ENCODE assay signal across 17 cellular contexts in the genomic region with DNA sequence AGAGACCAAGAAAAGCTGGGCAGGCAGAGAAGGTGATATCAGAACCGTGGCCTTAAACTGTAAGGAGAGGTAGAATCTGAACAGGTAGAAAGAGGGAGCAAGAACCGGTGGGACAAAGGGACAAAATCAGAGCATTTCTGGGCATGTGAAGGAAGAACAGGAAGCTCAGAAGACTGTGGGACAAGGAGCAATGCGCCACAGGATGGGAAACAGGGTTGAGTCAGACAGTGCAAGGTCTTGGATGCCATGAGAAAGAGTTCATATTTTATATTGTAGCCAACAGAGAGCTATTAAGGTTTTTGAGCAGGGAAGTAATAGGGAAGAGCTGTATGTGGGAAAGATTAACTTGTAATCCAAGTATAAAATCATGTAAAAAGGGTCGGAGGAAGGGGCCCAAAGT.
A peak's percentile ranks its signal among the peaks of the same experiment; 100 is the strongest.
DNase-seq lines count a peak whose midpoint lies in the region; ATAC-seq and TF ChIP-seq lines count a peak whose summit lies in the region.
"Had no signal": no experiment of that assay in that cellular context is flagged by ENCODE, and none has a peak within 500 bp of the region (broad histone marks: within the 10 kb centered on the region; RNA-seq: fewer than 3 reads in every experiment).

No MANE protein-coding gene starts in this region.

- POLR2A ChIA-PET in RWPE1 (lab: Yijun Ruan, JAX; ENCODE audit: low non-redundant PET) = no interaction called here

- no peak overlapping the region for H3K4me3 ChIP-seq in fibroblast of the aortic adventitia (ENCODE audit: low read depth, low read length)
- no peak overlapping the region for H3K4me3 ChIP-seq in skeletal muscle cell (ENCODE audit: low read depth, low read length)
- H3K4me3 ChIP-seq: thoracic aorta had no signal

- H3K27ac ChIP-seq in RWPE1 = no peak overlapping the region
- H3K27ac ChIP-seq: thoracic aorta had no signal

- DNase-seq in DMS53 treated with DMSO at 0.1 percent for 48 hours (lab: John Stamatoyannopoulos, UW; ENCODE audit: unreplicated experiment) (peak; percentile 39), fibroblast of the aortic adventitia (ENCODE audit: low read depth) (peak; percentile 41), skeletal muscle cell (ENCODE audit: low read depth) (peak; percentile 71), RWPE1 (ENCODE audit: low spot score) (no peak), amniotic stem cell (lab: John Stamatoyannopoulos, UW) (no peak), NCI-H510A treated with DMSO at 0.1 percent for 48 hours (lab: John Stamatoyannopoulos, UW) (no peak)
- DNase-seq: activated CD4-positive, alpha-beta T cell treated with anti-CD3 and anti-CD28 coated beads for 1 hour; C1 segment of cervical spinal cord; NCI-H1694 treated with DMSO at 0.1 percent for 48 hours; NCI-H524; occipital lobe; stimulated activated CD4-positive, alpha-beta T cell treated with anti-CD3 and anti-CD28 coated beads, Interleukin-12 subunit alpha, Interleukin-12 subunit beta, amount 100 ng/mL, for 4 hours had no signal

- ATAC-seq in SK-N-SH treated with all-trans-retinoic acid at 6 μM for 48 hours (peak; percentile 64), GM18511 (IDR thresholded peaks at IDR 0.05; ENCODE audit: unreplicated experiment) (no peak)
- ATAC-seq: esophagus mucosa, Panc1 had no signal

- TF ChIP-seq CTCF in fibroblast of the aortic adventitia (IDR thresholded peaks at IDR 0.05; ENCODE audit: insufficient read depth, low read length) = no peak
- no peak for TF ChIP-seq CTCF in RWPE1 (conservative IDR thresholded peaks at IDR 0.05; ENCODE audit: low read depth)

- CTCF ChIA-PET in RWPE1 (lab: Yijun Ruan, JAX) = no interaction called here

TF ChIP-seq in SK-N-SH treated with all-trans-retinoic acid at 6 μM for 48 hours, 23 proteins besides CTCF, POLR2A, EP300 and RAD21:
- TF ChIP-seq, protein P1, sequence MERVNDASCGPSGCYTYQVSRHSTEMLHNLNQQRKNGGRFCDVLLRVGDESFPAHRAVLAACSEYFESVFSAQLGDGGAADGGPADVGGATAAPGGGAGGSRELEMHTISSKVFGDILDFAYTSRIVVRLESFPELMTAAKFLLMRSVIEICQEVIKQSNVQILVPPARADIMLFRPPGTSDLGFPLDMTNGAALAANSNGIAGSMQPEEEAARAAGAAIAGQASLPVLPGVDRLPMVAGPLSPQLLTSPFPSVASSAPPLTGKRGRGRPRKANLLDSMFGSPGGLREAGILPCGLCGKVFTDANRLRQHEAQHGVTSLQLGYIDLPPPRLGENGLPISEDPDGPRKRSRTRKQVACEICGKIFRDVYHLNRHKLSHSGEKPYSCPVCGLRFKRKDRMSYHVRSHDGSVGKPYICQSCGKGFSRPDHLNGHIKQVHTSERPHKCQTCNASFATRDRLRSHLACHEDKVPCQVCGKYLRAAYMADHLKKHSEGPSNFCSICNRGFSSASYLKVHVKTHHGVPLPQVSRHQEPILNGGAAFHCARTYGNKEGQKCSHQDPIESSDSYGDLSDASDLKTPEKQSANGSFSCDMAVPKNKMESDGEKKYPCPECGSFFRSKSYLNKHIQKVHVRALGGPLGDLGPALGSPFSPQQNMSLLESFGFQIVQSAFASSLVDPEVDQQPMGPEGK (CRISPR knock-in tag; IDR thresholded peaks at IDR 0.05; ENCODE audit: borderline replicate concordance) = no peak
- TF ChIP-seq SNAI2 (CRISPR knock-in tag; IDR thresholded peaks at IDR 0.05) = no peak
- no peak for TF ChIP-seq CSDC2 (CRISPR knock-in tag; IDR thresholded peaks at IDR 0.05)
- no peak for TF ChIP-seq ZC3H10 (CRISPR knock-in tag; IDR thresholded peaks at IDR 0.05)
- TF ChIP-seq ZNF565 (CRISPR knock-in tag; conservative IDR thresholded peaks at IDR 0.05; ENCODE audit: low read depth) = no peak
- no peak for TF ChIP-seq ISL1 (CRISPR knock-in tag; IDR thresholded peaks at IDR 0.05)
- TF ChIP-seq, protein P2, sequence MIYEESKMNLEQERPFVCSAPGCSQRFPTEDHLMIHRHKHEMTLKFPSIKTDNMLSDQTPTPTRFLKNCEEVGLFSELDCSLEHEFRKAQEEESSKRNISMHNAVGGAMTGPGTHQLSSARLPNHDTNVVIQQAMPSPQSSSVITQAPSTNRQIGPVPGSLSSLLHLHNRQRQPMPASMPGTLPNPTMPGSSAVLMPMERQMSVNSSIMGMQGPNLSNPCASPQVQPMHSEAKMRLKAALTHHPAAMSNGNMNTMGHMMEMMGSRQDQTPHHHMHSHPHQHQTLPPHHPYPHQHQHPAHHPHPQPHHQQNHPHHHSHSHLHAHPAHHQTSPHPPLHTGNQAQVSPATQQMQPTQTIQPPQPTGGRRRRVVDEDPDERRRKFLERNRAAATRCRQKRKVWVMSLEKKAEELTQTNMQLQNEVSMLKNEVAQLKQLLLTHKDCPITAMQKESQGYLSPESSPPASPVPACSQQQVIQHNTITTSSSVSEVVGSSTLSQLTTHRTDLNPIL (CRISPR knock-in tag; IDR thresholded peaks at IDR 0.05; ENCODE audit: low read depth) = no peak
- TF ChIP-seq TOX (CRISPR knock-in tag; IDR thresholded peaks at IDR 0.05; ENCODE audit: borderline replicate concordance) = no peak
- TF ChIP-seq TCF4 (CRISPR knock-in tag; IDR thresholded peaks at IDR 0.05; ENCODE audit: borderline replicate concordance) = no peak
- TF ChIP-seq BACH2 (CRISPR knock-in tag; IDR thresholded peaks at IDR 0.05; ENCODE audit: borderline replicate concordance) = no peak
- TF ChIP-seq ESRRG (CRISPR knock-in tag; IDR thresholded peaks at IDR 0.05) = no peak
- TF ChIP-seq, protein P3, sequence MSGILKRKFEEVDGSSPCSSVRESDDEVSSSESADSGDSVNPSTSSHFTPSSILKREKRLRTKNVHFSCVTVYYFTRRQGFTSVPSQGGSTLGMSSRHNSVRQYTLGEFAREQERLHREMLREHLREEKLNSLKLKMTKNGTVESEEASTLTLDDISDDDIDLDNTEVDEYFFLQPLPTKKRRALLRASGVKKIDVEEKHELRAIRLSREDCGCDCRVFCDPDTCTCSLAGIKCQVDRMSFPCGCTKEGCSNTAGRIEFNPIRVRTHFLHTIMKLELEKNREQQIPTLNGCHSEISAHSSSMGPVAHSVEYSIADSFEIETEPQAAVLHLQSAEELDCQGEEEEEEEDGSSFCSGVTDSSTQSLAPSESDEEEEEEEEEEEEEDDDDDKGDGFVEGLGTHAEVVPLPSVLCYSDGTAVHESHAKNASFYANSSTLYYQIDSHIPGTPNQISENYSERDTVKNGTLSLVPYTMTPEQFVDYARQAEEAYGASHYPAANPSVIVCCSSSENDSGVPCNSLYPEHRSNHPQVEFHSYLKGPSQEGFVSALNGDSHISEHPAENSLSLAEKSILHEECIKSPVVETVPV (CRISPR knock-in tag; IDR thresholded peaks at IDR 0.05) = no peak
- no peak for TF ChIP-seq ZNF70 (CRISPR knock-in tag; IDR thresholded peaks at IDR 0.05)

Comparison
In these comparisons a context has a peak if more than half of its experiments do, and no peak if none do; other contexts are left out.
1. DNase-seq: peak in DMS53 treated with DMSO at 0.1 percent for 48 hours (single experiment), fibroblast of the aortic adventitia (single experiment) and skeletal muscle cell (single experiment); none in RWPE1 (single experiment), amniotic stem cell (single experiment) and NCI-H510A treated with DMSO at 0.1 percent for 48 hours (single experiment).